In genomic region chr19:3073931-3074595, GRCh38 we compare ENCODE assay signal across 13 cellular contexts. TPM values are rescaled to one million over a fixed set of nuclear protein-coding genes. Genes with fewer than 3 reads are reported as not detected.
DNase-seq lines count a peak whose midpoint lies in the region; ATAC-seq, FAIRE-seq and TF ChIP-seq lines count a peak whose summit lies in the region.
"Had no signal": no experiment of that assay in that cellular context is flagged by ENCODE, and none has a peak within 500 bp of the region (broad histone marks: within the 10 kb centered on the region; RNA-seq: fewer than 3 reads in every experiment).

No MANE protein-coding gene starts in this region.

- no peak overlapping the region for H2AFZ ChIP-seq in PC-3 (ENCODE audit: low read length)

- H3K27ac ChIP-seq in pancreas, result no peak overlapping the region
- H3K27ac ChIP-seq in PC-3 (ENCODE audit: low read length), result no peak overlapping the region
- H3K27ac ChIP-seq: ascending aorta had no signal

- DNase-seq in GM06990 (ENCODE audit: extremely low read depth, insufficient read length), result no peak
- DNase-seq in LHCN-M2 (ENCODE audit: low read depth), result peak; percentile 41
- DNase-seq in dermis blood vessel endothelial cell, result peak; percentile 35
- peak in 3 of 6 donors; percentile 19 to 40 (median 39) for DNase-seq in pancreas
- no peak for DNase-seq in G401 (ENCODE audit: low spot score)
- no peak for DNase-seq in SIG-M5 (lab: John Stamatoyannopoulos, UW)
- no peak for DNase-seq in PC-3
- DNase-seq in posterior cingulate gyrus, result no peak
- DNase-seq: activated CD4-positive, CD25-positive, alpha-beta regulatory T cell; activated T-cell treated with anti-CD3 and anti-CD28 coated beads, Interleukin-2, amount 50 U/mL, for 24 hours; Kasumi-1; retina had no signal

- WGBS in pancreas, 2 donors, result 52 to 55% methylated on average over 8 of the region's 8 CpGs

- CTCF ChIA-PET in PC-3 (lab: Charles Lee), result no interaction called here

- BruUV-seq in PC-3 (replicated peaks; lab: Mats Ljungman, UMichigan), result no TSS peak

- no peaks in the 10 kb centered on the region for H3K79me2 ChIP-seq in PC-3 (ENCODE audit: low read length)

- H3K9me3 ChIP-seq in pancreas (no peaks in the 10 kb centered on the region), PC-3 (ENCODE audit: low read length) (no peaks in the 10 kb centered on the region)
- H3K9me3 ChIP-seq: ascending aorta had no signal

- no peaks in the 10 kb centered on the region for H3F3A ChIP-seq in PC-3 (ENCODE audit: low read length, unreplicated experiment)

- no peak for FAIRE-seq in pancreas (lab: Jason Lieb, UNC)

- H3K4me2 ChIP-seq in PC-3 (ENCODE audit: low read length), result no peak overlapping the region

- H3K4me1 ChIP-seq in pancreas (no peaks in the 10 kb centered on the region), PC-3 (ENCODE audit: insufficient read depth, low read length) (no peaks in the 10 kb centered on the region)

- no peaks in the 10 kb centered on the region for H4K20me1 ChIP-seq in PC-3 (ENCODE audit: low read length)

- ATAC-seq in pancreas, result peak in 3 of 4 donors; percentile 32 to 54 (median 53)
- ATAC-seq in PC-3, result no peak

- in situ Hi-C loops in G401 (cut with HindIII; ENCODE audit: low sequenced_read_pairs), result no loop called here

- no peak overlapping the region for H3K4me3 ChIP-seq in GM06990 (replicated peaks; ENCODE audit: low read depth, low read length)
- H3K4me3 ChIP-seq in pancreas, result no peak overlapping the region
- H3K4me3 ChIP-seq in PC-3 (ENCODE audit: low read length), result no peak overlapping the region
- H3K4me3 ChIP-seq: ascending aorta had no signal

- no peak overlapping the region for H3K9ac ChIP-seq in PC-3 (ENCODE audit: low read length)

- peak; percentile 54 for TF ChIP-seq CTCF in GM06990 (IDR thresholded peaks at IDR 0.05; ENCODE audit: insufficient read depth, low read length, poor library complexity, severe bottlenecking)
- no peak for TF ChIP-seq CTCF in pancreas (IDR thresholded peaks at IDR 0.05)
- TF ChIP-seq CTCF in PC-3 (conservative IDR thresholded peaks at IDR 0.05; ENCODE audit: low read depth, low read length), result no peak

- H3K27me3 ChIP-seq in GM06990 (replicated peaks; ENCODE audit: control insufficient read depth, insufficient read depth, low read length), result no peaks in the 10 kb centered on the region
- H3K27me3 ChIP-seq in pancreas, result no peaks in the 10 kb centered on the region
- no peaks in the 10 kb centered on the region for H3K27me3 ChIP-seq in PC-3 (ENCODE audit: low read length)
- H3K27me3 ChIP-seq: ascending aorta had no signal

- intact Hi-C loops in pancreas (cut with DNase I), result loop anchor here in 1 of 3 donors (10.0 kb wide), 1 partner anchor 91 kb away; no protein-coding TSS in a partner anchor
- intact Hi-C loops in PC-3 (cut with micrococcal nuclease), result no loop called here
- intact Hi-C loops in posterior cingulate gyrus (cut with DNase I), result loop anchor here (10.0 kb wide), 1 partner anchor 91 kb away; no protein-coding TSS in a partner anchor

- no peaks in the 10 kb centered on the region for H3K9me2 ChIP-seq in PC-3 (replicated peaks; ENCODE audit: low read length)

- no peaks in the 10 kb centered on the region for H3K36me3 ChIP-seq in GM06990 (ENCODE audit: control insufficient read depth, insufficient read depth, low read length)
- H3K36me3 ChIP-seq in pancreas, result no peaks in the 10 kb centered on the region
- no peaks in the 10 kb centered on the region for H3K36me3 ChIP-seq in PC-3 (ENCODE audit: low read depth, low read length)
- H3K36me3 ChIP-seq: ascending aorta had no signal

- POLR2A ChIA-PET in PC-3 (lab: Charles Lee; ENCODE audit: unreplicated experiment), result no interaction called here

RNA-seq across cellular contexts. Expression of gene TLE5, which starts 11.8 kb away (rescaled TPM):
- total RNA-seq in LHCN-M2 (2014; rRNA removed) (257 and 316 TPM in 2 replicates), dermis blood vessel endothelial cell (81.7 and 147 TPM in 2 replicates), pancreas (100 to 1,000 TPM; 165 to 250 (median 204) TPM), PC-3 (2014; rRNA removed) (351 and 407 TPM in 2 replicates)
- 436 TPM for polyA plus RNA-seq in LHCN-M2 (2012)
- polyA plus RNA-seq in pancreas, result 100 to 1,000 TPM; 539 to 573 TPM
- 292 and 378 TPM in 2 replicates for total RNA-seq in G401 (2014; rRNA removed; shearing (Covaris generic))

RNA-seq across cellular contexts. Expression of gene GNA11, which starts 20.1 kb away (rescaled TPM):
- total RNA-seq in LHCN-M2 (2014; rRNA removed), result 80.7 and 81.2 TPM in 2 replicates
- 63.8 TPM for polyA plus RNA-seq in LHCN-M2 (2012)
- total RNA-seq in dermis blood vessel endothelial cell, result 80.8 and 87.2 TPM in 2 replicates
- total RNA-seq in pancreas, result 10 to 100 TPM; 17.4 to 28.0 (median 23.6) TPM
- 10 to 100 TPM; 25.6 to 28.4 TPM for polyA plus RNA-seq in pancreas
- 42.9 and 44.0 TPM in 2 replicates for total RNA-seq in G401 (2014; rRNA removed; shearing (Covaris generic))
- total RNA-seq in PC-3 (2014; rRNA removed), result 59.6 and 89.4 TPM in 2 replicates

RNA-seq across cellular contexts. Expression of gene TLE2, which starts 45.0 kb away (rescaled TPM):
- total RNA-seq in LHCN-M2 (2014; rRNA removed) (0.69 and 2.4 TPM in 2 replicates), dermis blood vessel endothelial cell (21.8 and 25.7 TPM in 2 replicates), pancreas (10 to 100 TPM; 16.4 to 38.0 (median 21.8) TPM), PC-3 (2014; rRNA removed) (7.7 and 10.0 TPM in 2 replicates)
- 0.44 TPM for polyA plus RNA-seq in LHCN-M2 (2012)
- 10 to 100 TPM; 72.6 to 81.9 TPM for polyA plus RNA-seq in pancreas
- total RNA-seq in G401 (2014; rRNA removed; shearing (Covaris generic)), result 10.2 and 11.7 TPM in 2 replicates

Comparison
In these comparisons a context has a peak if more than half of its experiments do, and no peak if none do; other contexts are left out.
1. DNase-seq: peak in LHCN-M2 (single experiment) and dermis blood vessel endothelial cell (single experiment); none in GM06990 (single experiment), G401 (single experiment), SIG-M5 (single experiment), PC-3 (single experiment) and posterior cingulate gyrus (0 of 10).